24 cellular contexts compared by ENCODE assay signal in genomic region chr17:55746466-55746865, GRCh38. TPM values are rescaled to one million over a fixed set of nuclear protein-coding genes. Genes with fewer than 3 reads are reported as not detected.
DNase-seq lines count a peak whose midpoint lies in the region; ATAC-seq, FAIRE-seq and TF ChIP-seq lines count a peak whose summit lies in the region.
"Had no signal": no experiment of that assay in that cellular context is flagged by ENCODE, and none has a peak within 500 bp of the region (broad histone marks: within the 10 kb centered on the region; RNA-seq: fewer than 3 reads in every experiment).

No MANE protein-coding gene starts in this region.

- no peak overlapping the region for H4K5ac ChIP-seq in IMR-90 (ENCODE audit: low read depth, low read length)

- ATAC-seq in IMR-90 (ENCODE audit: low read depth): no peak
- no peak for ATAC-seq in HepG2
- peak in 3 of 4 donors; percentile 12 to 50 (median 28) for ATAC-seq in right lobe of liver
- ATAC-seq: GM12878 had no signal

- POLR2A ChIA-PET in IMR-90 (lab: Charles Lee; ENCODE audit: unreplicated experiment) (no interaction called here), HepG2 (lab: Yijun Ruan, JAX) (no interaction called here), GM10248 (lab: Yijun Ruan, JAX) (no interaction called here)

- no peak overlapping the region for H3K14ac ChIP-seq in IMR-90 (replicated peaks; ENCODE audit: low read depth, low read length)

- H3K9me3 ChIP-seq in IMR-90 (ENCODE audit: control insufficient read depth, insufficient read depth, low read length) (no peaks in the 10 kb centered on the region), HepG2 (ENCODE audit: low read length) (no peaks in the 10 kb centered on the region), right lobe of liver (no peaks in the 10 kb centered on the region), prostate gland (no peaks in the 10 kb centered on the region)
- H3K9me3 ChIP-seq: BE2C, BLaER1 had no signal

- H2BK5ac ChIP-seq in IMR-90 (ENCODE audit: low read depth, low read length, poor library complexity, severe bottlenecking): no peak overlapping the region

- no peaks in the 10 kb centered on the region for H3K36me3 ChIP-seq in IMR-90 (ENCODE audit: control insufficient read depth, insufficient read depth, low read length)
- no peaks in the 10 kb centered on the region for H3K36me3 ChIP-seq in HepG2 (replicated peaks in 1 of 2; ENCODE audit: control insufficient read depth in 1 of 2, insufficient read depth in 2 of 2, low read length in 2 of 2)
- H3K36me3 ChIP-seq in right lobe of liver: no peaks in the 10 kb centered on the region
- H3K36me3 ChIP-seq in prostate gland: no peaks in the 10 kb centered on the region
- H3K36me3 ChIP-seq: BE2C, BLaER1 had no signal

- intact Hi-C loops in IMR-90 (cut with micrococcal nuclease): no loop called here
- intact Hi-C loops in HepG2 (cut with micrococcal nuclease; ENCODE audit: unreplicated experiment): no loop called here
- intact Hi-C loops in right lobe of liver (cut with DNase I): no loop called here
- intact Hi-C loops in prostate gland (cut with DNase I): no loop called here

- no peak overlapping the region for H3K56ac ChIP-seq in IMR-90 (ENCODE audit: extremely low read depth, insufficient read depth, low read length)

- H3K4ac ChIP-seq in IMR-90 (ENCODE audit: low read depth, low read length): no peak overlapping the region

- TF ChIP-seq EP300 in HepG2 (IDR thresholded peaks at IDR 0.05; ENCODE audit: low read depth in 2 of 2, low read length in 2 of 2): no peak
- no peak for TF ChIP-seq EP300 in HepG2 (CRISPR knock-in tag; IDR thresholded peaks at IDR 0.05; ENCODE audit: borderline replicate concordance)

- H4K20me1 ChIP-seq in IMR-90 (ENCODE audit: insufficient read depth, low read length): no peaks in the 10 kb centered on the region
- no peaks in the 10 kb centered on the region for H4K20me1 ChIP-seq in HepG2 (ENCODE audit: insufficient read depth, low read length)
- H4K20me1 ChIP-seq: BLaER1 had no signal

- CTCF ChIA-PET in IMR-90 (lab: Yijun Ruan, JAX) (no interaction called here), HepG2 (lab: Yijun Ruan, JAX; ENCODE audit: low intra/inter-chr PET ratio, low total read pairs) (no interaction called here), GM10248 (lab: Yijun Ruan, JAX) (no interaction called here)

- BruUV-seq in IMR-90 (replicated peaks; lab: Mats Ljungman, UMichigan) (no TSS peak), HepG2 (replicated peaks; lab: Mats Ljungman, UMichigan) (no TSS peak)

- H3K23ac ChIP-seq in IMR-90 (ENCODE audit: low read depth, low read length): no peak overlapping the region

- dilution Hi-C loops in IMR-90 (cut with HindIII; ENCODE audit: low sequenced_read_pairs, unreplicated experiment): no loop called here

- H3K9me1 ChIP-seq in IMR-90 (ENCODE audit: insufficient read depth, low read length): peaks cover 2% of the 10 kb centered on the region

- no peak overlapping the region for H2AFZ ChIP-seq in IMR-90 (replicated peaks; ENCODE audit: low read length, poor library complexity)
- no peak overlapping the region for H2AFZ ChIP-seq in HepG2 (ENCODE audit: low read length)

- no peak overlapping the region for H2BK15ac ChIP-seq in IMR-90 (ENCODE audit: low read depth, low read length)

- TF ChIP-seq RAD21 in IMR-90 (IDR thresholded peaks at IDR 0.05; ENCODE audit: low read length): no peak
- TF ChIP-seq RAD21 in HepG2 (CRISPR knock-in tag; IDR thresholded peaks at IDR 0.05): no peak

- DNase-seq in IMR-90: no peak
- DNase-seq in HepG2 (ENCODE audit: low spot score): no peak
- no peak for DNase-seq in right lobe of liver
- DNase-seq in prostate gland (ENCODE audit: low spot score): no peak
- DNase-seq in SIG-M5 treated with dmso at 0.1 percent for 504 hours (lab: John Stamatoyannopoulos, UW; ENCODE audit: unreplicated experiment): no peak
- DNase-seq in GM10248 (ENCODE audit: extremely low spot score): no peak
- DNase-seq: 8988T; ACHN; BE2C; C1 segment of cervical spinal cord; CD4-positive, alpha-beta memory T cell; CD4-positive, CD25-positive, alpha-beta regulatory T cell; CD8-positive, alpha-beta memory T cell; COR-L47; DMS79 treated with DMSO at 0.1 percent for 48 hours; GF-D8 had no signal

- in situ Hi-C loops in IMR-90 (cut with MboI; ENCODE audit: low sequenced_read_pairs) (no loop called here), HepG2 (cut with HindIII; ENCODE audit: extremely low pct_ligation_motif_present, low pct_unique_long_range_greater_than_20kb) (no loop called here)

- H3K4me3 ChIP-seq in IMR-90 (ENCODE audit: insufficient read depth, low read depth, low read length) (no peak overlapping the region), HepG2 (replicated peaks in 1 of 3; ENCODE audit: insufficient read depth in 1 of 3, low read depth in 2 of 3, low read length in 3 of 3) (no peak overlapping the region), right lobe of liver (no peak overlapping the region), prostate gland (no peak overlapping the region)
- H3K4me3 ChIP-seq: BLaER1, GM12878 had no signal

- H2BK20ac ChIP-seq in IMR-90 (ENCODE audit: low read depth, low read length): no peak overlapping the region

- H2AK9ac ChIP-seq in IMR-90 (replicated peaks; ENCODE audit: low read depth, low read length, poor library complexity): no peak overlapping the region

- no peaks in the 10 kb centered on the region for H3K4me1 ChIP-seq in IMR-90 (ENCODE audit: control insufficient read depth, insufficient read depth, low read length)
- H3K4me1 ChIP-seq in HepG2 (ENCODE audit: insufficient read depth, low read length): peaks cover 40% of the 10 kb centered on the region
- peaks cover 0 to 23% (median 9%) of the 10 kb centered on the region in 4 donors for H3K4me1 ChIP-seq in right lobe of liver
- no peaks in the 10 kb centered on the region for H3K4me1 ChIP-seq in prostate gland (replicated peaks)
- H3K4me1 ChIP-seq: BE2C had no signal

- H2AK5ac ChIP-seq in IMR-90 (ENCODE audit: low read depth, low read length): no peak overlapping the region

- H3K9ac ChIP-seq in IMR-90 (ENCODE audit: low read depth, low read length) (no peak overlapping the region), HepG2 (ENCODE audit: insufficient read depth, low read depth, low read length) (no peak overlapping the region)
- H3K9ac ChIP-seq: BLaER1 had no signal

- no CpG with 5 or more reads among the region's 1 CpG for WGBS in IMR-90 (ENCODE audit: extremely low coverage in 2 of 2, insufficient read length in 1 of 2), 2 experiments
- WGBS in HepG2 (ENCODE audit: low lambda C conversion rate): 12% methylated on average over 1 of the region's 1 CpG
- WGBS in right lobe of liver (ENCODE audit: insufficient coverage, low coverage, low lambda C conversion rate, missing lambda C conversion rate): 11% methylated on average over 1 of the region's 1 CpG
- 92% methylated on average over 1 of the region's 1 CpG for WGBS in prostate gland

- H3K4me2 ChIP-seq in IMR-90 (ENCODE audit: low read depth, low read length): no peak overlapping the region
- H3K4me2 ChIP-seq in HepG2 (ENCODE audit: low read depth, low read length): no peak overlapping the region
- H3K4me2 ChIP-seq: BLaER1 had no signal

- no peak overlapping the region for H4K91ac ChIP-seq in IMR-90 (ENCODE audit: insufficient read depth, low read depth, low read length)

- H3K79me1 ChIP-seq in IMR-90 (ENCODE audit: low read depth in 1 of 2, low read length in 2 of 2): peaks cover 2 to 5% of the 10 kb centered on the region in 2 experiments

- H3K27ac ChIP-seq in IMR-90 (ENCODE audit: insufficient read depth, low read length): no peak overlapping the region
- no peak overlapping the region for H3K27ac ChIP-seq in HepG2 (ENCODE audit: extremely low read length, insufficient read depth, low read length)
- H3K27ac ChIP-seq in right lobe of liver: peak overlapping the region in 2 of 3 donors; percentile 49 to 71
- H3K27ac ChIP-seq in prostate gland: no peak overlapping the region
- H3K27ac ChIP-seq: BLaER1 had no signal

- no peak overlapping the region for H3K18ac ChIP-seq in IMR-90 (ENCODE audit: low read depth, low read length)

- TF ChIP-seq POLR2A in IMR-90 (IDR thresholded peaks at IDR 0.05; ENCODE audit: low read depth, low read length): no peak
- TF ChIP-seq POLR2A in HepG2 (IDR thresholded peaks at IDR 0.05; ENCODE audit: insufficient read depth in 1 of 2, low read depth in 2 of 2, low read length in 2 of 2): no peak
- no peak for TF ChIP-seq POLR2A in right lobe of liver (IDR thresholded peaks at IDR 0.05)
- no peak for TF ChIP-seq POLR2A in prostate gland (IDR thresholded peaks at IDR 0.05)

- H4K8ac ChIP-seq in IMR-90 (ENCODE audit: low read depth in 2 of 2, low read length in 2 of 2): no peak overlapping the region

- TF ChIP-seq CTCF in IMR-90 (conservative IDR thresholded peaks at IDR 0.05; ENCODE audit: low read depth, low read length): no peak
- TF ChIP-seq CTCF in HepG2 (CRISPR knock-in tag; IDR thresholded peaks at IDR 0.05): no peak
- no peak for TF ChIP-seq CTCF in right lobe of liver (IDR thresholded peaks at IDR 0.05)
- no peak for TF ChIP-seq CTCF in prostate gland (IDR thresholded peaks at IDR 0.05)
- TF ChIP-seq CTCF in GM10248 (IDR thresholded peaks at IDR 0.05; ENCODE audit: control extremely low read depth, extremely low read depth, low read depth, missing control alignments): no peak

- H3K27me3 ChIP-seq in IMR-90 (ENCODE audit: control insufficient read depth, insufficient read depth, low read length) (no peaks in the 10 kb centered on the region), HepG2 (ENCODE audit: control insufficient read depth in 1 of 2, insufficient read depth in 2 of 2, low read length in 2 of 2) (no peaks in the 10 kb centered on the region; a peak in 1 of 5 replicates), right lobe of liver (no peaks in the 10 kb centered on the region), prostate gland (replicated peaks; ENCODE audit: insufficient read depth) (no peaks in the 10 kb centered on the region)
- H3K27me3 ChIP-seq: BE2C, BLaER1 had no signal

- no peak overlapping the region for H2BK120ac ChIP-seq in IMR-90 (ENCODE audit: low read depth, low read length)

- H3K79me2 ChIP-seq in HepG2 (ENCODE audit: insufficient read depth, low read length): no peaks in the 10 kb centered on the region

- no peak for FAIRE-seq in HepG2 (lab: Jason Lieb, UNC)
- FAIRE-seq: A204.1, D721Med, G401.6, GM12878, GM12892, GM18507 had no signal

RNA-seq across cellular contexts. Expression of gene PCTP, which starts 4.4 kb away (rescaled TPM):
- 12.9 and 18.1 TPM in 2 replicates for total RNA-seq in IMR-90 (2012; rRNA removed)
- polyA plus RNA-seq in IMR-90 (2012; rRNA removed): 10.5 and 11.6 TPM in 2 replicates
- polyA plus RNA-seq in IMR-90 (2012; cell fraction: cytosol; rRNA removed): 5.0 and 6.1 TPM in 2 replicates
- polyA plus RNA-seq in IMR-90 (2012; cell fraction: nucleus; rRNA removed; ENCODE audit: low replicate concordance): 3.1 and 12.3 TPM in 2 replicates
- 50.7 and 66.3 TPM in 2 replicates for total RNA-seq in HepG2 (2016; rRNA removed; fragmentation: Illumina TruSeq; extraction: Trizol)
- 11.7 and 12.0 TPM in 2 replicates for total RNA-seq in HepG2 (2016; cell fraction: cytosol; rRNA removed; fragmentation: Illumina TruSeq; extraction: Trizol; ENCODE audit: low read depth)
- 54.0 and 71.4 TPM in 2 replicates for total RNA-seq in HepG2 (2016; cell fraction: insoluble cytoplasmic fraction; rRNA removed; fragmentation: Illumina TruSeq; extraction: Trizol)
- total RNA-seq in HepG2 (2016; cell fraction: membrane; rRNA removed; fragmentation: Illumina TruSeq; extraction: Trizol): 39.4 and 41.1 TPM in 2 replicates
- total RNA-seq in HepG2 (2016; cell fraction: nucleus; rRNA removed; fragmentation: Illumina TruSeq; extraction: Trizol): 23.2 and 24.9 TPM in 2 replicates
- polyA plus RNA-seq in HepG2 (2011; rRNA removed): 31.0 and 37.1 TPM in 2 replicates
- polyA plus RNA-seq in HepG2 (2011; cell fraction: cytosol; rRNA removed): 33.2 and 42.6 TPM in 2 replicates
- 15.1 and 17.8 TPM in 2 replicates for polyA plus RNA-seq in HepG2 (2011; cell fraction: nucleus; rRNA removed)
- 24.1 and 24.8 TPM in 2 replicates for polyA plus RNA-seq in HepG2 (2012)
- polyA plus RNA-seq in HepG2 (2016; cell fraction: cytosol; fragmentation: Illumina TruSeq; extraction: Trizol; ENCODE audit: low read depth): 10.2 and 13.1 TPM in 2 replicates
- polyA plus RNA-seq in HepG2 (2016; cell fraction: insoluble cytoplasmic fraction; fragmentation: Illumina TruSeq; extraction: Trizol; ENCODE audit: low read depth): 54.7 and 63.4 TPM in 2 replicates
- polyA plus RNA-seq in HepG2 (2016; cell fraction: membrane; fragmentation: Illumina TruSeq; extraction: Trizol; ENCODE audit: low read depth): 26.6 and 28.7 TPM in 2 replicates
- 33.0 and 35.1 TPM in 2 replicates for polyA plus RNA-seq in HepG2 (2016; cell fraction: nucleus; fragmentation: Illumina TruSeq; extraction: Trizol; ENCODE audit: insufficient read depth, low read depth)
- polyA minus RNA-seq in HepG2 (2011; rRNA and poly(A)+ RNA removed; ENCODE audit: low replicate concordance): 4.1 and 30.1 TPM in 2 replicates
- polyA minus RNA-seq in HepG2 (2011; cell fraction: cytosol; rRNA and poly(A)+ RNA removed): 14.5 and 16.1 TPM in 2 replicates
- 23.0 and 27.8 TPM in 2 replicates for polyA minus RNA-seq in HepG2 (2011; cell fraction: nucleus; rRNA and poly(A)+ RNA removed)
- total RNA-seq in right lobe of liver: 10 to 100 TPM; 27.4 to 82.6 (median 68.1) TPM
- 10 to 100 TPM; 14.7 to 21.9 TPM for total RNA-seq in prostate gland

RNA-seq across cellular contexts. Expression of gene TMEM100, which starts 23.8 kb away (rescaled TPM):
- total RNA-seq in IMR-90 (2012; rRNA removed): 0.28 and 0.36 TPM in 2 replicates
- polyA plus RNA-seq in IMR-90 (2012; rRNA removed): 0.16 and 0.21 TPM in 2 replicates
- polyA plus RNA-seq in IMR-90 (2012; cell fraction: cytosol; rRNA removed): 0.10 and 0.18 TPM in 2 replicates
- polyA plus RNA-seq in IMR-90 (2012; cell fraction: nucleus; rRNA removed; ENCODE audit: low replicate concordance): 0.11 and 0.13 TPM in 2 replicates
- total RNA-seq in HepG2 (2016; rRNA removed; fragmentation: Illumina TruSeq; extraction: Trizol): not detected in 2 replicates
- not detected in 2 replicates for total RNA-seq in HepG2 (2016; cell fraction: cytosol; rRNA removed; fragmentation: Illumina TruSeq; extraction: Trizol; ENCODE audit: low read depth)
- total RNA-seq in HepG2 (2016; cell fraction: insoluble cytoplasmic fraction; rRNA removed; fragmentation: Illumina TruSeq; extraction: Trizol): not detected in 2 replicates
- total RNA-seq in HepG2 (2016; cell fraction: membrane; rRNA removed; fragmentation: Illumina TruSeq; extraction: Trizol): not detected in 2 replicates
- not detected in 2 replicates for total RNA-seq in HepG2 (2016; cell fraction: nucleus; rRNA removed; fragmentation: Illumina TruSeq; extraction: Trizol)
- polyA plus RNA-seq in HepG2 (2011; rRNA removed): not detected in 2 replicates
- not detected in 2 replicates for polyA plus RNA-seq in HepG2 (2011; cell fraction: cytosol; rRNA removed)
- polyA plus RNA-seq in HepG2 (2011; cell fraction: nucleus; rRNA removed): not detected in 2 replicates
- polyA plus RNA-seq in HepG2 (2012): not detected in 2 replicates
- not detected in 2 replicates for polyA plus RNA-seq in HepG2 (2016; cell fraction: cytosol; fragmentation: Illumina TruSeq; extraction: Trizol; ENCODE audit: low read depth)
- polyA plus RNA-seq in HepG2 (2016; cell fraction: insoluble cytoplasmic fraction; fragmentation: Illumina TruSeq; extraction: Trizol; ENCODE audit: low read depth): not detected in 2 replicates
- polyA plus RNA-seq in HepG2 (2016; cell fraction: membrane; fragmentation: Illumina TruSeq; extraction: Trizol; ENCODE audit: low read depth): not detected in 2 replicates
- not detected in 2 replicates for polyA plus RNA-seq in HepG2 (2016; cell fraction: nucleus; fragmentation: Illumina TruSeq; extraction: Trizol; ENCODE audit: insufficient read depth, low read depth)
- not detected in 2 replicates for polyA minus RNA-seq in HepG2 (2011; rRNA and poly(A)+ RNA removed; ENCODE audit: low replicate concordance)
- polyA minus RNA-seq in HepG2 (2011; cell fraction: cytosol; rRNA and poly(A)+ RNA removed): not detected in 2 replicates
- not detected in 2 replicates for polyA minus RNA-seq in HepG2 (2011; cell fraction: nucleus; rRNA and poly(A)+ RNA removed)
- total RNA-seq in right lobe of liver: 1 to 10 TPM; 1.8 to 8.3 (median 4.5) TPM
- 1 to 10 TPM; 1.2 to 3.2 TPM for total RNA-seq in prostate gland
- total RNA-seq: CD4-positive, alpha-beta memory T cell; CD4-positive, CD25-positive, alpha-beta regulatory T cell; CD8-positive, alpha-beta memory T cell; GM12878 had no signal
- polyA plus RNA-seq: CD14-positive monocyte; CD4-positive, alpha-beta memory T cell; CD4-positive, CD25-positive, alpha-beta regulatory T cell; CD8-positive, alpha-beta memory T cell; GM12878 had no signal

Comparison
In these comparisons a context has a peak if more than half of its experiments do, and no peak if none do; other contexts are left out.
1. ATAC-seq: peak in right lobe of liver (3 of 4); none in IMR-90 (single experiment) and HepG2 (single experiment).
2. H3K27ac ChIP-seq: peak in right lobe of liver (2 of 3); none in IMR-90 (single experiment), HepG2 (single experiment) and prostate gland (0 of 2).